1 cellular context compared by ENCODE assay signal in genomic region chr17:43169561-43170139, GRCh38.
TF ChIP-seq lines count a peak whose summit lies in the region.

No MANE protein-coding gene starts in this region.

TF ChIP-seq in K562, 482 proteins besides CTCF, POLR2A, EP300 and RAD21 (continued from another document and continues in another):
- TF ChIP-seq HINFP (tag; conservative IDR thresholded peaks at IDR 0.05; ENCODE audit: low read depth) (no peak), RBM39 (optimal IDR thresholded peaks at IDR 0.05; ENCODE audit: low read depth, low read length) (no peak), ETV5 (CRISPR knock-in tag; IDR thresholded peaks at IDR 0.05; ENCODE audit: low read depth) (no peak), FOXA3 (CRISPR knock-in tag; conservative IDR thresholded peaks at IDR 0.05 in 1 of 2, IDR thresholded peaks at IDR 0.05 in 1 of 2) (peak in 1 of 2 experiments; percentile 83; a peak in 1 of 4 replicates), PTTG1 (tag; IDR thresholded peaks at IDR 0.05; ENCODE audit: low read depth) (no peak), ZNF232 (CRISPR knock-in tag; IDR thresholded peaks at IDR 0.05) (no peak), CTCFL (IDR thresholded peaks at IDR 0.05; ENCODE audit: borderline replicate concordance, insufficient read depth, low read depth, low read length, poor library complexity, severe bottlenecking) (no peak), TAF7 (tag; IDR thresholded peaks at IDR 0.05) (no peak), HOMEZ (CRISPR knock-in tag; IDR thresholded peaks at IDR 0.05) (no peak), ZBTB43 (CRISPR knock-in tag; IDR thresholded peaks at IDR 0.05) (no peak), SNIP1 (IDR thresholded peaks at IDR 0.05; ENCODE audit: low read depth) (no peak), ZBTB9 (CRISPR knock-in tag; IDR thresholded peaks at IDR 0.05) (no peak), MEIS2 (IDR thresholded peaks at IDR 0.05; ENCODE audit: partially characterized antibody) (no peak), USF2 (CRISPR knock-in tag; IDR thresholded peaks at IDR 0.05) (no peak), PPARD (CRISPR knock-in tag; IDR thresholded peaks at IDR 0.05) (no peak), AFF1 (IDR thresholded peaks at IDR 0.05; ENCODE audit: low read depth in 1 of 2, partially characterized antibody in 2 of 2) (no peak), ZNF436 (CRISPR knock-in tag; IDR thresholded peaks at IDR 0.05) (no peak), DEAF1 (CRISPR knock-in tag; IDR thresholded peaks at IDR 0.05) (no peak), SMAD1 (IDR thresholded peaks at IDR 0.05; ENCODE audit: low read depth, low read length, partially characterized antibody) (no peak), HCFC1 (IDR thresholded peaks at IDR 0.05; ENCODE audit: low read depth, low read length) (no peak), NFE2L1 (tag; IDR thresholded peaks at IDR 0.05; ENCODE audit: borderline replicate concordance, low read depth) (no peak), ZNF124 (CRISPR knock-in tag; IDR thresholded peaks at IDR 0.05) (no peak), ELF4 (CRISPR knock-in tag; IDR thresholded peaks at IDR 0.05) (no peak), NRF1 (conservative IDR thresholded peaks at IDR 0.05 in 1 of 2, IDR thresholded peaks at IDR 0.05 in 1 of 2) (no peak), TRIM28 (IDR thresholded peaks at IDR 0.05) (no peak), MYBL2 (IDR thresholded peaks at IDR 0.05; ENCODE audit: low read depth) (no peak), MYBL2 (CRISPR knock-in tag; IDR thresholded peaks at IDR 0.05; ENCODE audit: borderline replicate concordance) (no peak), NBN (IDR thresholded peaks at IDR 0.05; ENCODE audit: low read depth) (no peak), TRIM25 (IDR thresholded peaks at IDR 0.05; ENCODE audit: borderline replicate concordance) (no peak), STAT6 (CRISPR knock-in tag; IDR thresholded peaks at IDR 0.05) (no peak), E2F4 (CRISPR knock-in tag; IDR thresholded peaks at IDR 0.05; ENCODE audit: low read depth) (no peak), RNF2 (IDR thresholded peaks at IDR 0.05) (no peak), ZEB2 (IDR thresholded peaks at IDR 0.05) (no peak), KAT8 (IDR thresholded peaks at IDR 0.05; ENCODE audit: low read depth) (no peak), MTF1 (CRISPR knock-in tag; IDR thresholded peaks at IDR 0.05; ENCODE audit: borderline replicate concordance) (no peak), CC2D1A (IDR thresholded peaks at IDR 0.05) (no peak), MYC (IDR thresholded peaks at IDR 0.05; ENCODE audit: low read depth, low read length) (no peak; the same call in 1 of the 2 replicates), MYC (CRISPR knock-in tag; IDR thresholded peaks at IDR 0.05; ENCODE audit: borderline replicate concordance, low read depth) (no peak), EGR1 (conservative IDR thresholded peaks at IDR 0.05) (peak; percentile 57), MAX (CRISPR knock-in tag; IDR thresholded peaks at IDR 0.05) (peak; percentile 64), RFX5 (IDR thresholded peaks at IDR 0.05; ENCODE audit: low read depth, low read length) (no peak), GTF2F1 (IDR thresholded peaks at IDR 0.05; ENCODE audit: low read depth, low read length) (0 out of 2 replicates have a peak, but pooled peaks have one; percentile 2)
